Comparison of ENCODE assay signal across 18 cellular contexts in the genomic region with DNA sequence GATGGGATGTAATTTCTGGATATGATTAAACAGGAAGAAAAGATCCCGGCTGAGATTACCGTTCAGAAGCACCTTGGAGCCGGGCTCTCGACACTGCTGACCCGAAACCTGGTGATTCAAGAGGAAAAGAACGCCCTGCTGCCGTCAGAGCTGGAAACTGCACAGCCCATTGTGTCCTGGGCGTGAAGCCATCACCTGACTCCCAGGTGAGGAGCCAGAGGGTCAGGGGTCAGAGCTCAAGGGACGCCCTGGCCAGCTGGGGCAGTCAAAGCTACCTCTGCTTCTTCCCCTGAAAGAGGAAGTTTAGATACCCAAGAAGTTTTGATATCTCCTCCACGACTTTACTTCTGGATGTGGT. TPM values are rescaled to one million over a fixed set of nuclear protein-coding genes. Genes with fewer than 3 reads are reported as not detected.
DNase-seq lines count a peak whose midpoint lies in the region; ATAC-seq and TF ChIP-seq lines count a peak whose summit lies in the region.
"Had no signal": no experiment of that assay in that cellular context is flagged by ENCODE, and none has a peak within 500 bp of the region (broad histone marks: within the 10 kb centered on the region; RNA-seq: fewer than 3 reads in every experiment).

No MANE protein-coding gene starts in this region.

- H3K4me3 ChIP-seq in Peyer's patch (peak overlapping the region in 1 of 4 donors; percentile 22), transverse colon (no peak overlapping the region)
- H3K4me3 ChIP-seq: cardiac muscle cell, thoracic aorta had no signal

- intact Hi-C loops in transverse colon (cut with DNase I; ENCODE audit: low total_unique reads) = no loop called here

- no peak for ATAC-seq in GM21360 (IDR thresholded peaks at IDR 0.05; ENCODE audit: unreplicated experiment)

- H3K36me3 ChIP-seq in Peyer's patch = no peaks in the 10 kb centered on the region
- no peaks in the 10 kb centered on the region for H3K36me3 ChIP-seq in transverse colon
- H3K36me3 ChIP-seq: cardiac muscle cell, thoracic aorta, WERI-Rb-1 had no signal

- TF ChIP-seq CTCF in Peyer's patch (IDR thresholded peaks at IDR 0.05) (no peak), transverse colon (IDR thresholded peaks at IDR 0.05) (no peak)

- TF ChIP-seq EP300 in transverse colon (IDR thresholded peaks at IDR 0.05; ENCODE audit: low read depth) = no peak

- no peak for TF ChIP-seq POLR2A in Peyer's patch (IDR thresholded peaks at IDR 0.05)
- TF ChIP-seq POLR2A in transverse colon (IDR thresholded peaks at IDR 0.05) = no peak

- peak overlapping the region in 3 of 4 donors; percentile 62 to 88 (median 86) for H3K27ac ChIP-seq in Peyer's patch
- H3K27ac ChIP-seq in transverse colon = peak overlapping the region; percentile 54 to 89 (median 70)
- H3K27ac ChIP-seq: cardiac muscle cell, parathyroid adenoma, thoracic aorta, WERI-Rb-1 had no signal

- in situ Hi-C loops in transverse colon (cut with MboI; ENCODE audit: low pct_ligation_motif_present in 1 of 4, low pct_unique_long_range_greater_than_20kb in 1 of 4, low sequenced_read_pairs in 3 of 4) = loop anchor here in 3 of 4 donors (25.0 kb wide), 2 partner anchors 117 to 192 kb away; a partner anchor contains a TSS

- no peaks in the 10 kb centered on the region for H3K27me3 ChIP-seq in Peyer's patch
- no peaks in the 10 kb centered on the region for H3K27me3 ChIP-seq in transverse colon
- H3K27me3 ChIP-seq: cardiac muscle cell had no signal

- H3K4me1 ChIP-seq in Peyer's patch (peaks cover 0 to 36% (median 0%) of the 10 kb centered on the region in 4 donors), transverse colon (peaks cover 5 to 52% (median 34%) of the 10 kb centered on the region in 4 donors)
- H3K4me1 ChIP-seq: parathyroid adenoma had no signal

- WGBS in transverse colon (ENCODE audit: low coverage in 1 of 2), 2 donors = 45% methylated on average over 10 of the region's 10 CpGs; no CpG with 5 or more reads in 1 of the 2 donors

- H3K9me3 ChIP-seq in Peyer's patch (no peaks in the 10 kb centered on the region), transverse colon (no peaks in the 10 kb centered on the region)
- H3K9me3 ChIP-seq: thoracic aorta had no signal

- DNase-seq in DMS79 treated with DMSO at 0.1 percent for 48 hours (lab: John Stamatoyannopoulos, UW) (peak; percentile 18), DMS79 (lab: John Stamatoyannopoulos, UW) (no peak), Peyer's patch (peak in 2 of 3 donors; percentile 83 to 85), kidney tubule cell (ENCODE audit: low spot score) (peak; percentile 64), transverse colon (peak; percentile 74)
- no peak for DNase-seq in activated CD4-positive, alpha-beta T cell treated with anti-CD3 and anti-CD28 coated beads for 48 hours
- no peak for DNase-seq in activated naive CD4-positive, alpha-beta T cell treated with anti-CD3 and anti-CD28 coated beads, Interleukin-2, amount 50 U/mL, for 16 hours
- DNase-seq: activated CD4-positive, alpha-beta memory T cell treated with anti-CD3 and anti-CD28 coated beads, Interleukin-2, amount 10 ng/mL, durations not matched to agents 7 days and 5 days; CD4-positive, alpha-beta T cell; effector CD8-positive, alpha-beta T cell; NCI-H1694; NCI-H526 treated with DMSO at 0.1 percent for 48 hours; stimulated activated CD4-positive, alpha-beta T cell treated with anti-CD3 and anti-CD28 coated beads, Interleukin-4, amount 100 ng/mL, for 4 hours; WERI-Rb-1 had no signal

RNA-seq across cellular contexts. Expression of a gene that starts 17.8 kb away (rescaled TPM):
- total RNA-seq in Peyer's patch (100 to 1,000 TPM in 3 of 4 donors, 10 to 100 TPM in 1; 87.2 to 182 (median 116) TPM), transverse colon (100 to 1,000 TPM in 1 of 4 donors, 10 to 100 TPM in 3; 60.7 to 144 (median 61.4) TPM)

Comparison
In these comparisons a context has a peak if more than half of its experiments do, and no peak if none do; other contexts are left out.
1. DNase-seq: peak in DMS79 treated with DMSO at 0.1 percent for 48 hours (single experiment), Peyer's patch (2 of 3), kidney tubule cell (single experiment) and transverse colon (single experiment); none in DMS79 (single experiment), activated CD4-positive, alpha-beta T cell treated with anti-CD3 and anti-CD28 coated beads for 48 hours (single experiment) and activated naive CD4-positive, alpha-beta T cell treated with anti-CD3 and anti-CD28 coated beads, Interleukin-2, amount 50 U/mL, for 16 hours (single experiment).